In the genomic region with DNA sequence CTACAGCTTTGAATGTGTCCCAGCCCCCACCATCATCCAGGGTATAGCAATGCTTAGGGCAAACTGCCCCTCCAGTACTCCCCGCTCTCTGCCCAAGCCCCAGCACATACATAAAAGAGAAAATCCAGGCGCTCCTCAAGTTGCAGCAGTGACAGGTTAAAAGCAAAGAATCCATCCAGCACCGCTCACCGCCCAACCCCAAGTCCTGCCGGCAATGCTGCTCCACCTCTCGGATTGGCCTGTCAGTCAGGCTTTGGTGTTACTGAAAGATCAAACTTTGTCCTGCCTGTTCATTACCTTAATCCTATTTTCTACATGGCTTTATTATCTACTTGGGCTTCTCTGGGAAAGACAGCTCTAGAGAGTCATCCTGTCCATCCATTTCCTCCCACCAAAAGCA, we compare ENCODE assay signal across 38 cellular contexts.
"Had no signal": no experiment of that assay in that cellular context is flagged by ENCODE, and none has a peak within 500 bp of the region (broad histone marks: within the 10 kb centered on the region; RNA-seq: fewer than 3 reads in every experiment).

No MANE protein-coding gene starts in this region.

- H3K4me1 Mint-ChIP-seq: activated CD4-positive, alpha-beta T cell treated with anti-CD3 and anti-CD28 coated beads, Interleukin-2, amount 10 ng/mL, durations not matched to agents 24 days and 14 days had no signal

- H3K4me1 ChIP-seq: prostate gland, stomach, upper lobe of right lung had no signal

- H3K27ac Mint-ChIP-seq: activated CD4-positive, alpha-beta memory T cell treated with anti-CD3 and anti-CD28 coated beads for 36 hours; activated CD4-positive, alpha-beta T cell treated with anti-CD3 and anti-CD28 coated beads, Interleukin-2, amount 10 ng/mL, durations not matched to agents 24 days and 14 days; activated T-helper 1 cell treated with anti-CD3 and anti-CD28 coated beads, Interleukin-12 subunit alpha, Interleukin-12 subunit beta, Interleukin-2, Interleukin-4 antibody, amounts not matched to agents 30 ng/mL and 10 ng/mL and 1 ng/mL, durations not matched to agents 14 hours and 24 hours and 36 hours; natural killer cell treated with Interleukin-12 subunit alpha and Interleukin-12 subunit beta and Interleukin-15 and Interleukin-18, amount 100 ng/mL, for 72 hours; T-helper 2 cell treated with Interferon-gamma antibody and Interleukin-4, amounts not matched to agents 5 μg/mL and 100 μg/mL, for 36 hours had no signal

- H3K4me3 Mint-ChIP-seq: activated CD4-positive, alpha-beta memory T cell treated with anti-CD3 and anti-CD28 coated beads for 36 hours; activated CD4-positive, alpha-beta T cell treated with anti-CD3 and anti-CD28 coated beads, Interleukin-2, amount 10 ng/mL, durations not matched to agents 24 days and 14 days; activated T-helper 1 cell treated with anti-CD3 and anti-CD28 coated beads, Interleukin-12 subunit alpha, Interleukin-12 subunit beta, Interleukin-2, Interleukin-4 antibody, amounts not matched to agents 30 ng/mL and 10 ng/mL and 1 ng/mL, durations not matched to agents 14 hours and 24 hours and 36 hours; immature natural killer cell; natural killer cell treated with Interleukin-12 subunit alpha and Interleukin-12 subunit beta and Interleukin-15 and Interleukin-18, amount 100 ng/mL, for 72 hours; stimulated activated memory B cell treated with anti-CD40 and anti-IgM and Interleukin-4, amounts not matched to agents 10 μg/mL and 1 μg/mL and 100 μg/mL, for 72 hours; T-helper 2 cell treated with Interferon-gamma antibody and Interleukin-4, amounts not matched to agents 5 μg/mL and 100 μg/mL, for 36 hours had no signal

- H3K9me3 Mint-ChIP-seq: activated CD4-positive, alpha-beta memory T cell treated with anti-CD3 and anti-CD28 coated beads for 36 hours; activated CD4-positive, alpha-beta T cell treated with anti-CD3 and anti-CD28 coated beads, Interleukin-2, amount 10 ng/mL, durations not matched to agents 24 days and 14 days; activated T-helper 1 cell treated with anti-CD3 and anti-CD28 coated beads, Interleukin-12 subunit alpha, Interleukin-12 subunit beta, Interleukin-2, Interleukin-4 antibody, amounts not matched to agents 30 ng/mL and 10 ng/mL and 1 ng/mL, durations not matched to agents 14 hours and 24 hours and 36 hours; immature natural killer cell; natural killer cell treated with Interleukin-12 subunit alpha and Interleukin-12 subunit beta and Interleukin-15 and Interleukin-18, amount 100 ng/mL, for 72 hours; stimulated activated memory B cell treated with anti-CD40 and anti-IgM and Interleukin-4, amounts not matched to agents 10 μg/mL and 1 μg/mL and 100 μg/mL, for 72 hours; T-helper 2 cell treated with Interferon-gamma antibody and Interleukin-4, amounts not matched to agents 5 μg/mL and 100 μg/mL, for 36 hours had no signal

- H3K4me3 ChIP-seq: cardiac muscle cell, coronary artery, dorsolateral prefrontal cortex, heart left ventricle, left lung, lung, mucosa of descending colon, prostate gland, stomach, suprapubic skin, tibial artery, upper lobe of right lung had no signal

- H3K9me3 ChIP-seq: left lung, mucosa of descending colon, neutrophil, prostate gland, stomach, suprapubic skin, tibial artery, upper lobe of right lung had no signal

- H3K27ac ChIP-seq: cardiac muscle cell, coronary artery, dorsolateral prefrontal cortex, heart left ventricle, left lung, neutrophil, prostate gland, stomach, suprapubic skin, tibial artery, upper lobe of right lung had no signal

- H3K27me3 Mint-ChIP-seq: activated CD4-positive, alpha-beta memory T cell treated with anti-CD3 and anti-CD28 coated beads for 36 hours; activated CD4-positive, alpha-beta T cell treated with anti-CD3 and anti-CD28 coated beads, Interleukin-2, amount 10 ng/mL, durations not matched to agents 24 days and 14 days; natural killer cell treated with Interleukin-12 subunit alpha and Interleukin-12 subunit beta and Interleukin-15 and Interleukin-18, amount 100 ng/mL, for 72 hours; stimulated activated memory B cell treated with anti-CD40 and anti-IgM and Interleukin-4, amounts not matched to agents 10 μg/mL and 1 μg/mL and 100 μg/mL, for 72 hours had no signal

- H3K27me3 ChIP-seq: cardiac muscle cell, dorsolateral prefrontal cortex, heart left ventricle, left lung, neutrophil, stomach, suprapubic skin, tibial artery, upper lobe of right lung had no signal

- H3K36me3 ChIP-seq: prostate gland had no signal

- ATAC-seq: esophagus mucosa; heart left ventricle; left lung; mucosa of descending colon; natural killer cell treated with Interleukin-12 subunit alpha and Interleukin-12 subunit beta and Interleukin-15 and Interleukin-18, amount 100 ng/mL, for 72 hours; sciatic nerve; stimulated activated memory B cell treated with anti-CD40 and anti-IgM and Interleukin-4, amounts not matched to agents 10 μg/mL and 1 μg/mL and 100 μg/mL, for 72 hours; upper lobe of right lung had no signal

- DNase-seq: activated CD4-positive, alpha-beta memory T cell treated with anti-CD3 and anti-CD28 coated beads for 36 hours; activated CD4-positive, alpha-beta T cell treated with anti-CD3 and anti-CD28 coated beads, Interleukin-2, amount 10 ng/mL, durations not matched to agents 24 days and 14 days; activated CD4-positive, CD25-positive, alpha-beta regulatory T cell treated with anti-CD3 and anti-CD28 coated beads, Interleukin-2, amount 50 U/mL, for 72 hours; activated CD8-positive, alpha-beta memory T cell treated with anti-CD3 and anti-CD28 coated beads, Interleukin-2, amount 50 U/mL, for 4 hours; activated gamma-delta T cell; activated naive CD4-positive, alpha-beta T cell treated with anti-CD3 and anti-CD28 coated beads, Interleukin-2, amount 50 U/mL, for 16 hours; activated T-cell treated with anti-CD3 and anti-CD28 coated beads, Interleukin-2, amount 50 U/mL, for 1 hour; anterior cingulate cortex; foreskin fibroblast; heart left ventricle; hypothalamus; immature natural killer cell; kidney glomerular epithelial cell; left lung; mesendoderm; mucosa of descending colon; retina; small intestine; stimulated activated CD4-positive, alpha-beta T cell treated with anti-CD3 and anti-CD28 coated beads, Interleukin-1b, Interleukin-23, amount 100 ng/mL, for 48 hours; stimulated activated CD4-positive, alpha-beta T cell treated with anti-CD3 and anti-CD28 coated beads, Interleukin-4, amount 100 ng/mL, for 4 hours; stimulated activated CD8-positive, alpha-beta memory T cell treated with anti-CD3 and anti-CD28 coated beads, Interleukin-4, amount 100 ng/mL, for 48 hours; stomach; T-helper 1 cell; tibial artery; upper lobe of right lung had no signal
